In the genomic region with DNA sequence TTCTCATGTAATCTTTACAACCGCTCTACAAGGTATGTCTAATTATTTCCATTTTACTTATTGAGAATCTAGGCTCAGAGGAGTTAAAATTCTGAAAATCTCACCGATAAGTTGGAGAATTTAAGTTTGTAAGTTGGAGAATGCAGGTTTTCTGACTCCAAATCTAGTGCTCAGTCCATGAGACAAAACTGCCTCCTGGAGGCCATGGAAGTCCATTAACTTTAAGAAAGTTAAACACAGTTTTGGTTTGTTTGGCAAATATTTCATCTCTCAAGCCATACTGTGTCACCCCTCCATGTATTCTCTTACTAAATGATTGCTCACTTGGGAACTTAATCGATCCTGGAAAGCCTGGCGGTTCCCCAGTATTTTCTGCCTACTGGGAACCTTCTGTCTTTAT, we compare ENCODE assay signal across 1 cellular context.
TF ChIP-seq lines count a peak whose summit lies in the region.

No MANE protein-coding gene starts in this region.

TF ChIP-seq in K562, 482 proteins besides CTCF, POLR2A, EP300 and RAD21 (continued from another document):
- TF ChIP-seq, protein P1, sequence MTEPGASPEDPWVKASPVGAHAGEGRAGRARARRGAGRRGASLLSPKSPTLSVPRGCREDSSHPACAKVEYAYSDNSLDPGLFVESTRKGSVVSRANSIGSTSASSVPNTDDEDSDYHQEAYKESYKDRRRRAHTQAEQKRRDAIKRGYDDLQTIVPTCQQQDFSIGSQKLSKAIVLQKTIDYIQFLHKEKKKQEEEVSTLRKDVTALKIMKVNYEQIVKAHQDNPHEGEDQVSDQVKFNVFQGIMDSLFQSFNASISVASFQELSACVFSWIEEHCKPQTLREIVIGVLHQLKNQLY (CRISPR knock-in tag; conservative IDR thresholded peaks at IDR 0.05): no peak
- TF ChIP-seq ZNF217 (CRISPR knock-in tag; IDR thresholded peaks at IDR 0.05) (no peak), ESRRA (IDR thresholded peaks at IDR 0.05; ENCODE audit: borderline replicate concordance, low read depth) (no peak)
